25 cellular contexts compared by ENCODE assay signal in the genomic region with DNA sequence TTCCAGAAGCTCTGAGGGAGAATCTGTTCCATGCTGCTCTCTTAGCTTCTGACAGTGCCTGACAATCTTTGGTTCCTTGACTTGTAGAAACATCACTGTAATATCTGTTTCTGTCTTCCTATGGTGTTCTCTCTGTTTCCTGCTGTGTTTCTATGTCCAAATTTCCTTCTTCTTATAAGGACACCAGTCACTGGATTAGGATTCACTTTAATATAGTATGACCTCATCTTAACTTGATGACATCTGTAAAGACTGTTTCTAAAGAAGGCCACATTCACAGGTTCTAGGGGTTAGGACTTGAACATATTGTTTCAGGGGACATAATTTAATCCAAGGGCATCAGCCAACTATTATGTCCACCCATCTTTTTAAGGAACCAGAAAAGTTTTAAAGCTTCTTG.
DNase-seq lines count a peak whose midpoint lies in the region; ATAC-seq, FAIRE-seq and TF ChIP-seq lines count a peak whose summit lies in the region.
"Had no signal": no experiment of that assay in that cellular context is flagged by ENCODE, and none has a peak within 500 bp of the region (broad histone marks: within the 10 kb centered on the region; RNA-seq: fewer than 3 reads in every experiment).

No MANE protein-coding gene starts in this region.

- H3K36me3 ChIP-seq in HepG2 (replicated peaks in 1 of 2; ENCODE audit: control insufficient read depth in 1 of 2, insufficient read depth in 2 of 2, low read length in 2 of 2) (no peaks in the 10 kb centered on the region), right lobe of liver (no peaks in the 10 kb centered on the region), pancreas (no peaks in the 10 kb centered on the region)
- H3K36me3 ChIP-seq: BE2C had no signal

- H3K79me2 ChIP-seq in HepG2 (ENCODE audit: insufficient read depth, low read length): no peaks in the 10 kb centered on the region

- ATAC-seq in HepG2 (no peak), right lobe of liver (no peak), pancreas (no peak)
- ATAC-seq: CD8-positive, alpha-beta T cell; GM12878; HCT116 had no signal

- DNase-seq in DMS 273 (lab: John Stamatoyannopoulos, UW; ENCODE audit: unreplicated experiment) (peak; percentile 34), DMS 273 treated with DMSO at 0.1 percent for 48 hours (lab: John Stamatoyannopoulos, UW) (no peak), HepG2 (ENCODE audit: low spot score) (no peak), right lobe of liver (no peak), pancreas (no peak), NCI-H2029 treated with DMSO at 0.1 percent for 48 hours (lab: John Stamatoyannopoulos, UW) (no peak)
- DNase-seq: ACHN; AML-193; BE2C; Caco-2; CD4-positive, CD25-positive, alpha-beta regulatory T cell; CD8-positive, alpha-beta T cell; DMS79; EL; GDM1; GM23248; H9; HFFc6 had no signal

- in situ Hi-C loops in HepG2 (cut with HindIII; ENCODE audit: extremely low pct_ligation_motif_present, low pct_unique_long_range_greater_than_20kb): no loop called here

- CTCF ChIA-PET in HepG2 (lab: Yijun Ruan, JAX; ENCODE audit: low intra/inter-chr PET ratio, low total read pairs): no interaction called here

- TF ChIP-seq RAD21 in HepG2 (CRISPR knock-in tag; IDR thresholded peaks at IDR 0.05): no peak

- FAIRE-seq in HepG2 (lab: Jason Lieb, UNC) (no peak), pancreas (lab: Jason Lieb, UNC) (no peak)
- FAIRE-seq: A204.1, GM12878, GM19239, H1 had no signal

- no TSS peak for BruUV-seq in HepG2 (replicated peaks; lab: Mats Ljungman, UMichigan)

- TF ChIP-seq POLR2A in HepG2 (IDR thresholded peaks at IDR 0.05; ENCODE audit: insufficient read depth in 1 of 2, low read depth in 2 of 2, low read length in 2 of 2) (no peak), right lobe of liver (IDR thresholded peaks at IDR 0.05) (no peak)

- H3K4me3 ChIP-seq in HepG2 (replicated peaks in 1 of 3; ENCODE audit: insufficient read depth in 1 of 3, low read depth in 2 of 3, low read length in 3 of 3) (no peak overlapping the region), right lobe of liver (no peak overlapping the region), pancreas (no peak overlapping the region)
- H3K4me3 ChIP-seq: GM12878, GM23248 had no signal

- H2AFZ ChIP-seq in HepG2 (ENCODE audit: low read length): no peak overlapping the region
- H2AFZ ChIP-seq: GM23248 had no signal

- H3K4me2 ChIP-seq in HepG2 (ENCODE audit: low read depth, low read length): no peak overlapping the region

- TF ChIP-seq EP300 in HepG2 (IDR thresholded peaks at IDR 0.05; ENCODE audit: low read depth in 2 of 2, low read length in 2 of 2) (no peak), HepG2 (CRISPR knock-in tag; IDR thresholded peaks at IDR 0.05; ENCODE audit: borderline replicate concordance) (no peak)

- POLR2A ChIA-PET in HepG2 (lab: Yijun Ruan, JAX): no interaction called here

- no peak overlapping the region for H3K9ac ChIP-seq in HepG2 (ENCODE audit: insufficient read depth, low read depth, low read length)
- H3K9ac ChIP-seq: GM23248 had no signal

- H4K20me1 ChIP-seq in HepG2 (ENCODE audit: insufficient read depth, low read length): no peaks in the 10 kb centered on the region

- intact Hi-C loops in HepG2 (cut with micrococcal nuclease; ENCODE audit: unreplicated experiment) (no loop called here), right lobe of liver (cut with DNase I) (no loop called here), pancreas (cut with DNase I) (no loop called here)

- TF ChIP-seq CTCF in HepG2 (CRISPR knock-in tag; IDR thresholded peaks at IDR 0.05): no peak
- no peak for TF ChIP-seq CTCF in right lobe of liver (IDR thresholded peaks at IDR 0.05)
- TF ChIP-seq CTCF in VCaP (conservative IDR thresholded peaks at IDR 0.05): no peak
- TF ChIP-seq CTCF in pancreas (IDR thresholded peaks at IDR 0.05): no peak

- H3K4me1 ChIP-seq in HepG2 (ENCODE audit: insufficient read depth, low read length): peaks cover 19% of the 10 kb centered on the region
- H3K4me1 ChIP-seq in right lobe of liver: peaks cover 0 to 25% (median 3%) of the 10 kb centered on the region in 4 donors
- H3K4me1 ChIP-seq in pancreas: peaks cover 16 to 34% (median 19%) of the 10 kb centered on the region in 3 donors
- H3K4me1 ChIP-seq: Caco-2 had no signal

- H3K9me3 ChIP-seq in HepG2 (ENCODE audit: low read length) (no peaks in the 10 kb centered on the region), right lobe of liver (no peaks in the 10 kb centered on the region), pancreas (no peaks in the 10 kb centered on the region)
- H3K9me3 ChIP-seq: BE2C, Caco-2 had no signal

- H3K27ac ChIP-seq in HepG2 (ENCODE audit: extremely low read length, insufficient read depth, low read length) (no peak overlapping the region), right lobe of liver (no peak overlapping the region), VCaP (peak overlapping the region; percentile 95), pancreas (no peak overlapping the region)
- H3K27ac ChIP-seq: 22Rv1, GM23248 had no signal

- H3K27me3 ChIP-seq in HepG2 (ENCODE audit: control insufficient read depth in 1 of 2, insufficient read depth in 2 of 2, low read length in 2 of 2) (peaks cover 0 to 5% of the 10 kb centered on the region in 2 experiments; a peak in 1 of 5 replicates), right lobe of liver (no peaks in the 10 kb centered on the region), pancreas (no peaks in the 10 kb centered on the region)
- H3K27me3 ChIP-seq: BE2C had no signal

TF ChIP-seq in HepG2, 621 proteins besides CTCF, POLR2A, EP300 and RAD21:
- TF ChIP-seq, protein P1, sequence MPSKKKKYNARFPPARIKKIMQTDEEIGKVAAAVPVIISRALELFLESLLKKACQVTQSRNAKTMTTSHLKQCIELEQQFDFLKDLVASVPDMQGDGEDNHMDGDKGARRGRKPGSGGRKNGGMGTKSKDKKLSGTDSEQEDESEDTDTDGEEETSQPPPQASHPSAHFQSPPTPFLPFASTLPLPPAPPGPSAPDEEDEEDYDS (CRISPR knock-in tag; IDR thresholded peaks at IDR 0.05): no peak
- TF ChIP-seq SRF (IDR thresholded peaks at IDR 0.05; ENCODE audit: low read depth, low read length): no peak
- TF ChIP-seq NFE2L1 (CRISPR knock-in tag; IDR thresholded peaks at IDR 0.05; ENCODE audit: borderline replicate concordance): no peak
- no peak for TF ChIP-seq HNF4A (CRISPR knock-in tag; IDR thresholded peaks at IDR 0.05)
- peak; percentile 58 for TF ChIP-seq ATF7 (IDR thresholded peaks at IDR 0.05)
- TF ChIP-seq ATF7 (CRISPR knock-in tag; IDR thresholded peaks at IDR 0.05): no peak
TF ChIP-seq in HepG2: peak in this region for 1.
